Comparison of ENCODE assay signal across 1 cellular context in the genomic region with DNA sequence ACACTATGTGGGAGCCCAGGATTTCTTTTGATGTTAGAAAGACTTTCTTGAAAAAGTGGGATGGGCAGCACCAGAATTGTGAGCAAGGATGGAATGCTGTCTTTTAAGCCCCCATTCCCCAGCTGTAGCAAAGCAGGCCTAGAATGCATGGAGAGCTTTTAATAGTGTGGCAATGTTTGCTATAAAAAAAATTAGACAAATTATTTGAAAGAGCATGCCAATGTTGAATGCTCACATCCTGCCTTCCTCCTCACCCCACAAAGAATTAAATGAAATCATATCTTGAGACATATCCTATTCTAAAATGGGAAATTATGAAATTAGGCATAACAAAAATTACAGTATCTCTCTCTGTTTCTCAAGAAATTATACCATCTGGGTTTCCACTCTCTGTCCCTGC.
TF ChIP-seq lines count a peak whose summit lies in the region.

No MANE protein-coding gene starts in this region.

TF ChIP-seq in IMR-90, 13 proteins besides CTCF, POLR2A, EP300 and RAD21 (continued from another document):
- TF ChIP-seq, protein P1, sequence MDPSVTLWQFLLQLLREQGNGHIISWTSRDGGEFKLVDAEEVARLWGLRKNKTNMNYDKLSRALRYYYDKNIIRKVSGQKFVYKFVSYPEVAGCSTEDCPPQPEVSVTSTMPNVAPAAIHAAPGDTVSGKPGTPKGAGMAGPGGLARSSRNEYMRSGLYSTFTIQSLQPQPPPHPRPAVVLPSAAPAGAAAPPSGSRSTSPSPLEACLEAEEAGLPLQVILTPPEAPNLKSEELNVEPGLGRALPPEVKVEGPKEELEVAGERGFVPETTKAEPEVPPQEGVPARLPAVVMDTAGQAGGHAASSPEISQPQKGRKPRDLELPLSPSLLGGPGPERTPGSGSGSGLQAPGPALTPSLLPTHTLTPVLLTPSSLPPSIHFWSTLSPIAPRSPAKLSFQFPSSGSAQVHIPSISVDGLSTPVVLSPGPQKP (IDR thresholded peaks at IDR 0.05; ENCODE audit: borderline replicate concordance, low read depth, low read length), result no peak
- TF ChIP-seq BHLHE40 (IDR thresholded peaks at IDR 0.05; ENCODE audit: low read depth, low read length), result no peak
